20 cellular contexts compared by ENCODE assay signal in the genomic region with DNA sequence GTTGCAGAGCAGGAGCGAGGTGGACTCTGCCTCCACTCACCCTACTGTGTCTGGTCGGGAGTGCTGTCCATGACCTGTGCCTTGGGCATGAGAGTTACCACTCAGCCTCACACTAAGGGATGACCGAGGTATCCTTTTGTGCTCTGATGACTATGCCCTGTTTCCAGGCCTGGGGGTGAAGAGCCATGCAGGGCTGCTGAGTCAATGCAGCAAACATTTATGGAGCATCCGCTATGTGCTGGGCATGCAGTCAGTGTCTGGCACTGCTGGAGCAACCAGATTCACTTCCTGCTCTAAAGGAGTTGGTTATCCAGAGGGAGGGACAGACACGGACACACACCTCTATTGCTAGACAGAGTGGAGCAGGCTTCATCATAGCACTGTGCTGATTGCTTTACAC. TPM values are rescaled to one million over a fixed set of nuclear protein-coding genes. Genes with fewer than 3 reads are reported as not detected.
DNase-seq lines count a peak whose midpoint lies in the region; ATAC-seq, FAIRE-seq and TF ChIP-seq lines count a peak whose summit lies in the region.
"Had no signal": no experiment of that assay in that cellular context is flagged by ENCODE, and none has a peak within 500 bp of the region (broad histone marks: within the 10 kb centered on the region; RNA-seq: fewer than 3 reads in every experiment).

No MANE protein-coding gene starts in this region.

- peaks cover 3 to 8% of the 10 kb centered on the region in 2 donors for H3K4me1 ChIP-seq in kidney (ENCODE audit: control insufficient read depth in 1 of 2, insufficient read depth in 1 of 2, low read depth in 1 of 2, low read length in 2 of 2)
- no peaks in the 10 kb centered on the region for H3K4me1 ChIP-seq in mesendoderm (ENCODE audit: control insufficient read depth, low read depth, low read length)
- H3K4me1 ChIP-seq: gastroesophageal sphincter, left lung, tibial artery had no signal

- H3K9ac ChIP-seq in kidney (ENCODE audit: low read length in 2 of 2) (no peak overlapping the region), mesendoderm (ENCODE audit: low read length) (no peak overlapping the region)

- H3K27ac Mint-ChIP-seq in activated T-helper 17 cell treated with anti-CD3 and anti-CD28 coated beads, Interleukin-2, amount 50 U/mL, for 72 hours: no peak overlapping the region
- no peak overlapping the region for H3K27ac Mint-ChIP-seq in naive thymus-derived CD8-positive, alpha-beta T cell
- H3K27ac Mint-ChIP-seq: activated CD8-positive, alpha-beta memory T cell treated with anti-CD3 and anti-CD28 coated beads, Interleukin-2, amount 10 ng/mL, durations not matched to agents 7 days and 5 days; activated naive CD4-positive, alpha-beta T cell treated with anti-CD3 and anti-CD28 coated beads, Interleukin-2, amount 50 U/mL, for 24 hours had no signal

- no peak overlapping the region for H2AK5ac ChIP-seq in mesendoderm (ENCODE audit: low read length)

- TF ChIP-seq CTCF in kidney (IDR thresholded peaks at IDR 0.05; ENCODE audit: borderline replicate concordance, extremely low read depth, insufficient read depth): no peak

- H3K4me3 Mint-ChIP-seq in activated T-helper 17 cell treated with anti-CD3 and anti-CD28 coated beads, Interleukin-2, amount 50 U/mL, for 72 hours: no peak overlapping the region
- no peak overlapping the region for H3K4me3 Mint-ChIP-seq in naive thymus-derived CD8-positive, alpha-beta T cell
- H3K4me3 Mint-ChIP-seq: activated CD8-positive, alpha-beta memory T cell treated with anti-CD3 and anti-CD28 coated beads, Interleukin-2, amount 10 ng/mL, durations not matched to agents 7 days and 5 days; activated naive CD4-positive, alpha-beta T cell treated with anti-CD3 and anti-CD28 coated beads, Interleukin-2, amount 50 U/mL, for 24 hours had no signal

- no peak overlapping the region for H3K23ac ChIP-seq in mesendoderm (ENCODE audit: low read length)

- no peaks in the 10 kb centered on the region for H3K79me1 ChIP-seq in mesendoderm (ENCODE audit: low read length)

- no peak overlapping the region for H2BK120ac ChIP-seq in mesendoderm (ENCODE audit: low read depth, low read length)

- H3K9me3 Mint-ChIP-seq in activated T-helper 17 cell treated with anti-CD3 and anti-CD28 coated beads, Interleukin-2, amount 50 U/mL, for 72 hours: no peaks in the 10 kb centered on the region
- H3K9me3 Mint-ChIP-seq in naive thymus-derived CD8-positive, alpha-beta T cell: no peaks in the 10 kb centered on the region
- H3K9me3 Mint-ChIP-seq: activated naive CD4-positive, alpha-beta T cell treated with anti-CD3 and anti-CD28 coated beads, Interleukin-2, amount 50 U/mL, for 24 hours had no signal

- H3K56ac ChIP-seq in mesendoderm (ENCODE audit: low read length): no peak overlapping the region

- no peak for FAIRE-seq in kidney (lab: Jason Lieb, UNC)
- FAIRE-seq: GM18507, TTC549 had no signal

- no peaks in the 10 kb centered on the region for H3K9me3 ChIP-seq in kidney (ENCODE audit: control insufficient read depth in 1 of 2, low read length in 2 of 2)
- H3K9me3 ChIP-seq: gastroesophageal sphincter, left lung, tibial artery had no signal

- peaks cover 16% of the 10 kb centered on the region for H3K27me3 Mint-ChIP-seq in activated T-helper 17 cell treated with anti-CD3 and anti-CD28 coated beads, Interleukin-2, amount 50 U/mL, for 72 hours
- H3K27me3 Mint-ChIP-seq in naive thymus-derived CD8-positive, alpha-beta T cell: peaks cover 11 to 26% (median 14%) of the 10 kb centered on the region in 5 donors

- no peak overlapping the region for H4K5ac ChIP-seq in mesendoderm (ENCODE audit: low read length)

- H3K79me2 ChIP-seq in mesendoderm (ENCODE audit: control insufficient read depth, insufficient read depth, low read length): no peaks in the 10 kb centered on the region

- POLR2A ChIA-PET in naive thymus-derived CD8-positive, alpha-beta T cell (lab: Charles Lee): no interaction called here

- H3K27ac ChIP-seq in kidney (ENCODE audit: low read depth in 2 of 2, low read length in 2 of 2) (peak overlapping the region; percentile 4 to 44), mesendoderm (ENCODE audit: low read depth, low read length) (no peak overlapping the region)
- H3K27ac ChIP-seq: coronary artery, gastroesophageal sphincter, left lung, tibial artery had no signal

- no peaks in the 10 kb centered on the region for H3K4me1 Mint-ChIP-seq in activated T-helper 17 cell treated with anti-CD3 and anti-CD28 coated beads, Interleukin-2, amount 50 U/mL, for 72 hours
- peaks cover 0 to 1% (median 0%) of the 10 kb centered on the region in 4 donors for H3K4me1 Mint-ChIP-seq in naive thymus-derived CD8-positive, alpha-beta T cell
- H3K4me1 Mint-ChIP-seq: activated naive CD4-positive, alpha-beta T cell treated with anti-CD3 and anti-CD28 coated beads, Interleukin-2, amount 50 U/mL, for 24 hours had no signal

- no peak overlapping the region for H3K4me3 ChIP-seq in kidney (ENCODE audit: low read length in 2 of 2)
- H3K4me3 ChIP-seq in mesendoderm (ENCODE audit: low read length): no peak overlapping the region
- H3K4me3 ChIP-seq: coronary artery, gastroesophageal sphincter, left lung, tibial artery had no signal

- H3K18ac ChIP-seq in mesendoderm (ENCODE audit: low read length): no peak overlapping the region

- no CpG with 5 or more reads among the region's 5 CpGs for WGBS in mesendoderm (ENCODE audit: extremely low coverage, insufficient coverage, low lambda C conversion rate)

- no peak overlapping the region for H2BK5ac ChIP-seq in mesendoderm (ENCODE audit: low read length)

- intact Hi-C loops in kidney (cut with DNase I): no loop called here

- no peak overlapping the region for H4K8ac ChIP-seq in mesendoderm (ENCODE audit: low read depth, low read length)

- no peaks in the 10 kb centered on the region for H3K36me3 ChIP-seq in kidney (ENCODE audit: control insufficient read depth in 1 of 2, insufficient read depth in 2 of 2, low read length in 2 of 2)
- no peaks in the 10 kb centered on the region for H3K36me3 ChIP-seq in mesendoderm (ENCODE audit: control insufficient read depth, insufficient read depth, low read length)
- H3K36me3 ChIP-seq: gastroesophageal sphincter, left lung, tibial artery had no signal

- H3K36me3 Mint-ChIP-seq in activated T-helper 17 cell treated with anti-CD3 and anti-CD28 coated beads, Interleukin-2, amount 50 U/mL, for 72 hours (ENCODE audit: low read depth): no peaks in the 10 kb centered on the region
- no peaks in the 10 kb centered on the region for H3K36me3 Mint-ChIP-seq in naive thymus-derived CD8-positive, alpha-beta T cell
- H3K36me3 Mint-ChIP-seq: activated CD8-positive, alpha-beta memory T cell treated with anti-CD3 and anti-CD28 coated beads, Interleukin-2, amount 10 ng/mL, durations not matched to agents 7 days and 5 days; activated naive CD4-positive, alpha-beta T cell treated with anti-CD3 and anti-CD28 coated beads, Interleukin-2, amount 50 U/mL, for 24 hours had no signal

- peak; percentile 18 for ATAC-seq in activated T-helper 17 cell treated with anti-CD3 and anti-CD28 coated beads, Interleukin-2, amount 50 U/mL, for 72 hours (replicated peaks)
- ATAC-seq in HG03342 (IDR thresholded peaks at IDR 0.05; ENCODE audit: unreplicated experiment): no peak
- ATAC-seq in naive thymus-derived CD8-positive, alpha-beta T cell: no peak
- ATAC-seq: activated CD8-positive, alpha-beta memory T cell treated with anti-CD3 and anti-CD28 coated beads, Interleukin-2, amount 10 ng/mL, durations not matched to agents 7 days and 5 days; gastroesophageal sphincter; left lung had no signal

- H3K4ac ChIP-seq in mesendoderm (ENCODE audit: low read depth, low read length): no peak overlapping the region

- H3K4me2 ChIP-seq in mesendoderm (ENCODE audit: low read length): no peak overlapping the region

- DNase-seq in 8988T: peak; percentile 51
- peak; percentile 49 for DNase-seq in HCEC 1CT
- no peak for DNase-seq in kidney
- no peak for DNase-seq in NCI-H82 treated with DMSO at 0.1 percent for 48 hours (lab: John Stamatoyannopoulos, UW; ENCODE audit: unreplicated experiment)
- DNase-seq in mesendoderm: no peak
- no peak for DNase-seq in naive thymus-derived CD8-positive, alpha-beta T cell
- DNase-seq: activated CD8-positive, alpha-beta memory T cell treated with anti-CD3 and anti-CD28 coated beads, Interleukin-2, amount 10 ng/mL, durations not matched to agents 7 days and 5 days; left lung; NCI-H2171 treated with DMSO at 0.1 percent for 48 hours; tibial artery had no signal

- H2BK15ac ChIP-seq in mesendoderm (replicated peaks; ENCODE audit: low read depth): no peak overlapping the region

- H3K27me3 ChIP-seq in mesendoderm (ENCODE audit: insufficient read depth, low read length, poor library complexity): peaks cover 9% of the 10 kb centered on the region

RNA-seq across cellular contexts. Expression of a gene that starts 7.6 kb away (rescaled TPM):
- total RNA-seq in activated T-helper 17 cell treated with anti-CD3 and anti-CD28 coated beads, Interleukin-2, amount 50 U/mL, for 72 hours: under 1 TPM in 1 of 2 donors, not detected in 1; 0.50 TPM
- total RNA-seq in kidney: 185 TPM
- 84.1 TPM for polyA plus RNA-seq in kidney (ENCODE audit: insufficient read depth, low read depth, low replicate concordance)
- 0.24 TPM for polyA plus RNA-seq in mesendoderm (2013, experiment 1 of 2)
- 0.22 TPM for polyA plus RNA-seq in mesendoderm (2013, experiment 2 of 2)
- total RNA-seq in naive thymus-derived CD8-positive, alpha-beta T cell: not detected
- polyA plus RNA-seq in naive thymus-derived CD8-positive, alpha-beta T cell: not detected
- total RNA-seq: gastroesophageal sphincter, LHCN-M2 had no signal
- polyA plus RNA-seq: AG04450, neural cell had no signal

Comparison
In these comparisons a context has a peak if more than half of its experiments do, and no peak if none do; other contexts are left out.
1. DNase-seq: peak in 8988T (single experiment) and HCEC 1CT (single experiment); none in kidney (single experiment), NCI-H82 treated with DMSO at 0.1 percent for 48 hours (single experiment), mesendoderm (single experiment) and naive thymus-derived CD8-positive, alpha-beta T cell (0 of 10).
2. RNA of a gene that starts 7.6 kb away (total RNA-seq): 185 TPM in kidney (single experiment); 0.50 TPM in activated T-helper 17 cell treated with anti-CD3 and anti-CD28 coated beads, Interleukin-2, amount 50 U/mL, for 72 hours and not detected in naive thymus-derived CD8-positive, alpha-beta T cell; every median in the first group is over 100 times any median in the second.